Comparison of ENCODE assay signal across 24 cellular contexts in genomic region chr5:138926257-138926656, GRCh38. TPM values are rescaled to one million over a fixed set of nuclear protein-coding genes. Genes with fewer than 3 reads are reported as not detected.
DNase-seq lines count a peak whose midpoint lies in the region; ATAC-seq, FAIRE-seq and TF ChIP-seq lines count a peak whose summit lies in the region.
"Had no signal": no experiment of that assay in that cellular context is flagged by ENCODE, and none has a peak within 500 bp of the region (broad histone marks: within the 10 kb centered on the region; RNA-seq: fewer than 3 reads in every experiment).

No MANE protein-coding gene starts in this region.

- no peak for TF ChIP-seq EP300 in K562 (IDR thresholded peaks at IDR 0.05; ENCODE audit: low read length)

- H3K4me1 ChIP-seq in left ventricle myocardium inferior (peaks cover 49% of the 10 kb centered on the region), K562 (replicated peaks in 1 of 2; ENCODE audit: control insufficient read depth in 2 of 2, insufficient read depth in 2 of 2, low read length in 2 of 2) (no peaks in the 10 kb centered on the region; a peak in 1 of 5 replicates), thoracic aorta (ENCODE audit: control insufficient read depth in 1 of 2, low read depth in 2 of 2) (peaks cover 19 to 44% of the 10 kb centered on the region in 2 donors)

- H3K4me3 ChIP-seq in left ventricle myocardium inferior (no peak overlapping the region), K562 (no peak overlapping the region), thoracic aorta (no peak overlapping the region)
- H3K4me3 ChIP-seq: GM23338, Peyer's patch had no signal

- no peak overlapping the region for H3K4me2 ChIP-seq in K562 (ENCODE audit: insufficient read depth, low read length)
- H3K4me2 ChIP-seq: GM23338 had no signal

- no peaks in the 10 kb centered on the region for H3K79me2 ChIP-seq in K562 (ENCODE audit: control insufficient read depth, insufficient read depth, low read length)

- H2AFZ ChIP-seq in K562 (ENCODE audit: low read depth, low read length) = no peak overlapping the region
- H2AFZ ChIP-seq: GM23338 had no signal

- TF ChIP-seq POLR2A in K562 (conservative IDR thresholded peaks at IDR 0.05) = no peak

- BruUV-seq in K562 (replicated peaks; lab: Mats Ljungman, UMichigan) = no TSS peak

- TF ChIP-seq CTCF in left ventricle myocardium inferior (IDR thresholded peaks at IDR 0.05; ENCODE audit: borderline replicate concordance) (no peak), K562 (IDR thresholded peaks at IDR 0.05 in 2 of 3, conservative IDR thresholded peaks at IDR 0.05 in 1 of 3; ENCODE audit: insufficient read depth in 2 of 3, low read depth in 1 of 3, low read length in 3 of 3) (no peak), nephron (IDR thresholded peaks at IDR 0.05; ENCODE audit: unreplicated experiment in 3 of 3) (no peak), thoracic aorta (IDR thresholded peaks at IDR 0.05) (no peak)

- H3K27me3 ChIP-seq in left ventricle myocardium inferior (ENCODE audit: low read depth) = no peaks in the 10 kb centered on the region
- H3K27me3 ChIP-seq in K562 (ENCODE audit: control insufficient read depth in 2 of 2, insufficient read depth in 2 of 2, low read length in 2 of 2) = no peaks in the 10 kb centered on the region
- H3K27me3 ChIP-seq in thoracic aorta (replicated peaks; ENCODE audit: insufficient read depth) = no peaks in the 10 kb centered on the region
- H3K27me3 ChIP-seq: Peyer's patch had no signal

- peaks cover 18% of the 10 kb centered on the region for H3K4me1 Mint-ChIP-seq in nephron
- H3K4me1 Mint-ChIP-seq: B cell had no signal

- H3K9me3 ChIP-seq in left ventricle myocardium inferior (replicated peaks) (no peaks in the 10 kb centered on the region), K562 (replicated peaks; ENCODE audit: control insufficient read depth, insufficient read depth, low read depth, low read length) (no peaks in the 10 kb centered on the region), thoracic aorta (no peaks in the 10 kb centered on the region)
- H3K9me3 ChIP-seq: Peyer's patch had no signal

- intact Hi-C loops in left ventricle myocardium inferior (cut with micrococcal nuclease) (no loop called here), cardiac septum (cut with DNase I) (no loop called here), K562 (cut with micrococcal nuclease) (no loop called here)

- no peak overlapping the region; a peak in 1 of 4 replicates for H3K9ac ChIP-seq in K562 (ENCODE audit: insufficient read depth in 1 of 2, low read depth in 2 of 2, low read length in 2 of 2)

- peaks cover 78% of the 10 kb centered on the region for H3K36me3 Mint-ChIP-seq in nephron (ENCODE audit: low read depth)
- peaks cover 0 to 7% of the 10 kb centered on the region in 2 donors for H3K36me3 Mint-ChIP-seq in activated naive CD4-positive, alpha-beta T cell treated with anti-CD3 and anti-CD28 coated beads, Interleukin-2, amount 50 U/mL, for 72 hours

- DNase-seq in left ventricle myocardium inferior (no peak), cardiac septum (ENCODE audit: low spot score) (no peak), K562 (ENCODE audit: extremely low read depth in 1 of 4, low spot score in 3 of 4) (no peak), thoracic aorta (ENCODE audit: low spot score) (no peak), DMS79 (lab: John Stamatoyannopoulos, UW) (no peak), caudate nucleus (lab: John Stamatoyannopoulos, UW) (no peak)
- no peak for DNase-seq in activated naive CD4-positive, alpha-beta T cell treated with anti-CD3 and anti-CD28 coated beads, Interleukin-2, amount 50 U/mL, for 72 hours (ENCODE audit: low spot score in 2 of 2)
- DNase-seq: CD4-positive, CD25-positive, alpha-beta regulatory T cell; COR-L47; EL; NCI-H1105; NCI-H2081; NCI-H2171 treated with DMSO at 0.1 percent for 48 hours; NCI-H446 treated with DMSO at 0.1 percent for 48 hours; NCI-H69; NK-92 treated with Interleukin-12 subunit alpha and Interleukin-12 subunit beta, amount 100 ng/mL, for 24 hours; Peyer's patch had no signal

- H4K20me1 ChIP-seq in K562 (replicated peaks; ENCODE audit: control insufficient read depth, insufficient read depth, low read length) = peaks cover 9% of the 10 kb centered on the region; the same call in 1 of the 2 replicates

- H3K9me1 ChIP-seq in K562 (ENCODE audit: control insufficient read depth, insufficient read depth, low read length) = no peaks in the 10 kb centered on the region

- no peaks in the 10 kb centered on the region for H3K27me3 Mint-ChIP-seq in nephron (ENCODE audit: low read depth)
- H3K27me3 Mint-ChIP-seq: B cell; CD4-positive, CD25-positive, alpha-beta regulatory T cell had no signal

- CTCF ChIA-PET in K562 (lab: Yijun Ruan, JAX; ENCODE audit: low intra/inter-chr PET ratio) = no interaction called here

- H3K36me3 ChIP-seq in left ventricle myocardium inferior (peaks cover 63% of the 10 kb centered on the region), K562 (ENCODE audit: control insufficient read depth, insufficient read depth, low read length) (peaks cover 60% of the 10 kb centered on the region), thoracic aorta (peaks cover 41% of the 10 kb centered on the region)

- POLR2A ChIA-PET in K562 (lab: Yijun Ruan, JAX) = interaction anchor here (0.8 to 1.1 kb wide), 2 partner anchors 11 to 254 kb away, joined by 4 to 5 read pairs; no protein-coding TSS in a partner anchor

- 91% methylated on average over 11 of the region's 11 CpGs for WGBS in K562 (ENCODE audit: insufficient coverage, low coverage, missing lambda C conversion rate)

- ATAC-seq in K562 = no peak
- no peak for ATAC-seq in thoracic aorta (ENCODE audit: insufficient number of reproducible peaks, low FRiP score, low read depth)
- ATAC-seq in activated naive CD4-positive, alpha-beta T cell treated with anti-CD3 and anti-CD28 coated beads, Interleukin-2, amount 50 U/mL, for 72 hours = no peak
- ATAC-seq: GM23338, HCT116 had no signal

- peak overlapping the region; percentile 86 for H3K27ac ChIP-seq in left ventricle myocardium inferior (replicated peaks)
- H3K27ac ChIP-seq in K562 (ENCODE audit: extremely low read depth, low read depth, low read length) = no peak overlapping the region
- peak overlapping the region; percentile 58 to 66 for H3K27ac ChIP-seq in thoracic aorta
- H3K27ac ChIP-seq in caudate nucleus (ENCODE audit: low read depth, low read length) = no peak overlapping the region
- H3K27ac ChIP-seq: Peyer's patch had no signal

- in situ Hi-C loops in K562 (cut with MboI) = no loop called here

- no peak for TF ChIP-seq RAD21 in K562 (CRISPR knock-in tag; conservative IDR thresholded peaks at IDR 0.05 in 1 of 2, IDR thresholded peaks at IDR 0.05 in 1 of 2)

- no peak for FAIRE-seq in K562 (lab: Jason Lieb, UNC)
- FAIRE-seq: GM12891, GM19239 had no signal

- peak overlapping the region in 2 of 3 experiments; percentile 24 to 38 for H3K27ac Mint-ChIP-seq in nephron
- peak overlapping the region in 1 of 2 donors; percentile 84 for H3K27ac Mint-ChIP-seq in activated naive CD4-positive, alpha-beta T cell treated with anti-CD3 and anti-CD28 coated beads, Interleukin-2, amount 50 U/mL, for 72 hours
- H3K27ac Mint-ChIP-seq: B cell had no signal

- no peaks in the 10 kb centered on the region for H3K9me3 Mint-ChIP-seq in nephron
- no peaks in the 10 kb centered on the region for H3K9me3 Mint-ChIP-seq in activated naive CD4-positive, alpha-beta T cell treated with anti-CD3 and anti-CD28 coated beads, Interleukin-2, amount 50 U/mL, for 72 hours
- H3K9me3 Mint-ChIP-seq: CD4-positive, CD25-positive, alpha-beta regulatory T cell; GM23338 had no signal

- H3K4me3 Mint-ChIP-seq in nephron = no peak overlapping the region
- H3K4me3 Mint-ChIP-seq: B cell; CD4-positive, CD25-positive, alpha-beta regulatory T cell; GM23338 had no signal

TF ChIP-seq in K562, 482 proteins besides CTCF, POLR2A, EP300 and RAD21:
- peak; percentile 59 for TF ChIP-seq RBM22 (IDR thresholded peaks at IDR 0.05; ENCODE audit: low read depth, low read length, poor library complexity, severe bottlenecking)
- TF ChIP-seq POLR2G (IDR thresholded peaks at IDR 0.05; ENCODE audit: low read depth, low read length) = 0 out of 2 replicates have a peak, but pooled peaks have one; percentile 29
- no peak for TF ChIP-seq CREBBP (IDR thresholded peaks at IDR 0.05; ENCODE audit: low read depth, low read length)
- TF ChIP-seq KAT2B (IDR thresholded peaks at IDR 0.05; ENCODE audit: low read depth, low read length) = no peak

RNA-seq across cellular contexts. Expression of gene LRRTM2, which starts 51.1 kb away (rescaled TPM):
- total RNA-seq in left ventricle myocardium inferior = not detected
- not detected for total RNA-seq in cardiac septum
- 0.07 TPM in 1 of 2 replicates, not detected in the other for total RNA-seq in K562 (2011; cell fraction: chromatin; rRNA removed; ENCODE audit: low replicate concordance)
- total RNA-seq in K562 (2011; cell fraction: nucleolus; rRNA removed) = not detected in 2 replicates
- total RNA-seq in K562 (2011; cell fraction: nucleoplasm; rRNA removed) = not detected in 2 replicates
- under 0.01 TPM in 1 of 2 replicates, not detected in the other for total RNA-seq in K562 (2014; rRNA removed)
- not detected in 2 replicates for total RNA-seq in K562 (2014; rRNA removed; fragmentation: Illumina TruSeq; extraction: Trizol)
- 0.07 TPM in 1 of 2 replicates, not detected in the other for total RNA-seq in K562 (2015; rRNA removed; fragmentation: Illumina TruSeq; extraction: Trizol)
- not detected in 2 replicates for total RNA-seq in K562 (2021)
- polyA plus RNA-seq in K562 (2011; rRNA removed) = 0.03 TPM in 1 of 2 replicates, not detected in the other
- polyA plus RNA-seq in K562 (2011; cell fraction: cytosol; rRNA removed) = not detected in 2 replicates
- 0.03 and 0.04 TPM in 2 replicates for polyA plus RNA-seq in K562 (2011; cell fraction: nucleus; rRNA removed)
- 0.01 and 0.08 TPM in 2 replicates for polyA plus RNA-seq in K562 (2012)
- polyA plus RNA-seq in K562 (2014; fragmentation: Illumina TruSeq; extraction: Trizol) = 0.07 TPM in 1 of 2 replicates, not detected in the other
- polyA plus RNA-seq in K562 (2014; fragmentation: Nextera tagmentation; extraction: Ambion mirVana) = under 1 TPM; 0.01 to 0.03 TPM
- polyA plus RNA-seq in K562 (2014; rRNA removed) = not detected in 2 replicates
- polyA minus RNA-seq in K562 (2011; rRNA and poly(A)+ RNA removed) = not detected in 2 replicates
- not detected in 2 replicates for polyA minus RNA-seq in K562 (2011; cell fraction: cytosol; rRNA and poly(A)+ RNA removed)
- 0.11 TPM in 1 of 2 replicates, not detected in the other for polyA minus RNA-seq in K562 (2011; cell fraction: nucleus; rRNA and poly(A)+ RNA removed)
- 1 to 10 TPM in 1 of 2 donors, under 1 TPM in 1; 0.27 to 1.9 TPM for total RNA-seq in thoracic aorta
- total RNA-seq in activated naive CD4-positive, alpha-beta T cell treated with anti-CD3 and anti-CD28 coated beads, Interleukin-2, amount 50 U/mL, for 72 hours = under 1 TPM in 1 of 2 donors, not detected in 1; 0.21 TPM
- total RNA-seq: A172; B cell; CD4-positive, CD25-positive, alpha-beta regulatory T cell; GM23338 had no signal

Comparison
In these comparisons a context has a peak if more than half of its experiments do, and no peak if none do; other contexts are left out.
1. H3K27ac ChIP-seq: peak in left ventricle myocardium inferior (single experiment) and thoracic aorta (2 of 2); none in K562 (single experiment) and caudate nucleus (single experiment).